24 cellular contexts compared by ENCODE assay signal in genomic region chr4:6923507-6923906, GRCh38. TPM values are rescaled to one million over a fixed set of nuclear protein-coding genes. Genes with fewer than 3 reads are reported as not detected.
DNase-seq lines count a peak whose midpoint lies in the region; ATAC-seq and TF ChIP-seq lines count a peak whose summit lies in the region.
"Had no signal": no experiment of that assay in that cellular context is flagged by ENCODE, and none has a peak within 500 bp of the region (broad histone marks: within the 10 kb centered on the region; RNA-seq: fewer than 3 reads in every experiment).

No MANE protein-coding gene starts in this region.

- TF ChIP-seq POLR2A in HCT116 (IDR thresholded peaks at IDR 0.05; ENCODE audit: borderline replicate concordance, extremely low read depth, insufficient read depth, insufficient read length) = no peak

- peak overlapping the region; percentile 63 for H3K27ac ChIP-seq in left ventricle myocardium inferior (replicated peaks)
- H3K27ac ChIP-seq in HCT116 (ENCODE audit: low read depth, low read length) = no peak overlapping the region
- H3K27ac ChIP-seq: A549, C4-2B, KMS-11, PC-9 had no signal

- peaks cover 6% of the 10 kb centered on the region for H3K27me3 Mint-ChIP-seq in endothelial cell (ENCODE audit: unreplicated experiment)

- H3K9me3 Mint-ChIP-seq in endothelial cell (ENCODE audit: unreplicated experiment) = no peaks in the 10 kb centered on the region
- no peaks in the 10 kb centered on the region for H3K9me3 Mint-ChIP-seq in stimulated activated effector memory CD8-positive, alpha-beta T cell treated with anti-CD3 and anti-CD28 coated beads, Interleukin-12 subunit alpha, Interleukin-12 subunit beta, amount 100 ng/mL, for 72 hours
- H3K9me3 Mint-ChIP-seq: GM23338 had no signal

- no peak overlapping the region for H3K9ac ChIP-seq in HCT116 (ENCODE audit: low read length)
- H3K9ac ChIP-seq: KMS-11 had no signal

- H3K4me1 ChIP-seq in left ventricle myocardium inferior (peaks cover 41% of the 10 kb centered on the region), HCT116 (ENCODE audit: control insufficient read depth in 1 of 2, insufficient read depth in 2 of 2, low read length in 2 of 2) (peaks cover 4 to 13% of the 10 kb centered on the region in 2 experiments)
- H3K4me1 ChIP-seq: HAP-1 had no signal

- intact Hi-C loops in left ventricle myocardium inferior (cut with micrococcal nuclease) (no loop called here), Right ventricle myocardium superior (cut with DNase I) (no loop called here), HCT116 (cut with micrococcal nuclease) (no loop called here)

- peaks cover 9% of the 10 kb centered on the region for H3K4me1 Mint-ChIP-seq in endothelial cell (ENCODE audit: unreplicated experiment)
- H3K4me1 Mint-ChIP-seq in stimulated activated effector memory CD8-positive, alpha-beta T cell treated with anti-CD3 and anti-CD28 coated beads, Interleukin-12 subunit alpha, Interleukin-12 subunit beta, amount 100 ng/mL, for 72 hours = peaks cover 68% of the 10 kb centered on the region

- no peak overlapping the region for H3K4me2 ChIP-seq in HCT116 (ENCODE audit: low read length)
- H3K4me2 ChIP-seq: A549, GM23338, KMS-11, PC-9 had no signal

- BruUV-seq in HCT116 (replicated peaks; lab: Mats Ljungman, UMichigan) = TSS peak; percentile 31

- peaks cover 33% of the 10 kb centered on the region for H3K79me2 ChIP-seq in HCT116 (ENCODE audit: insufficient read depth, low read length)

- no peak for TF ChIP-seq RAD21 in HCT116 (IDR thresholded peaks at IDR 0.05; ENCODE audit: low read depth)

- RAD21 ChIA-PET in HCT116 (lab: Charles Lee; ENCODE audit: low non-redundant PET in 1 of 2, low total read pairs in 2 of 2, uncharacterized antibody in 2 of 2, unreplicated experiment in 2 of 2) = no interaction called here

- H3K36me3 ChIP-seq in left ventricle myocardium inferior (peaks cover 21% of the 10 kb centered on the region), HCT116 (ENCODE audit: control insufficient read depth in 1 of 2, insufficient read depth in 2 of 2, low read length in 2 of 2) (peaks cover 5 to 16% of the 10 kb centered on the region in 2 experiments; a peak in 3 of 4 replicates)

- H3K36me3 Mint-ChIP-seq in endothelial cell (ENCODE audit: low read depth, unreplicated experiment) = peaks cover 23% of the 10 kb centered on the region
- peaks cover 24% of the 10 kb centered on the region for H3K36me3 Mint-ChIP-seq in stimulated activated effector memory CD8-positive, alpha-beta T cell treated with anti-CD3 and anti-CD28 coated beads, Interleukin-12 subunit alpha, Interleukin-12 subunit beta, amount 100 ng/mL, for 72 hours

- peak overlapping the region; percentile 47 for H3K4me3 Mint-ChIP-seq in endothelial cell (ENCODE audit: unreplicated experiment)
- H3K4me3 Mint-ChIP-seq in stimulated activated effector memory CD8-positive, alpha-beta T cell treated with anti-CD3 and anti-CD28 coated beads, Interleukin-12 subunit alpha, Interleukin-12 subunit beta, amount 100 ng/mL, for 72 hours = no peak overlapping the region
- H3K4me3 Mint-ChIP-seq: GM23338 had no signal

- CTCF ChIA-PET in HCT116 (lab: Charles Lee) = no interaction called here

- H3K9me3 ChIP-seq in left ventricle myocardium inferior (replicated peaks) (no peaks in the 10 kb centered on the region), HCT116 (ENCODE audit: control insufficient read depth in 1 of 2, insufficient read depth in 1 of 2, low read depth in 1 of 2, low read length in 2 of 2) (no peaks in the 10 kb centered on the region)
- H3K9me3 ChIP-seq: A549, HAP-1 had no signal

- no peaks in the 10 kb centered on the region for H3K9me2 ChIP-seq in HCT116 (ENCODE audit: insufficient read depth)

- TF ChIP-seq CTCF in left ventricle myocardium inferior (IDR thresholded peaks at IDR 0.05; ENCODE audit: borderline replicate concordance) = no peak
- no peak for TF ChIP-seq CTCF in HCT116 (IDR thresholded peaks at IDR 0.05 in 2 of 3, conservative IDR thresholded peaks at IDR 0.05 in 1 of 3; ENCODE audit: borderline replicate concordance in 1 of 3, insufficient read depth in 1 of 3, low read depth in 2 of 3, low read length in 2 of 3)
- TF ChIP-seq CTCF in endothelial cell (IDR thresholded peaks at IDR 0.05; ENCODE audit: unreplicated experiment) = no peak

- H3K27ac Mint-ChIP-seq in endothelial cell (ENCODE audit: unreplicated experiment) = no peak overlapping the region
- peak overlapping the region; percentile 86 for H3K27ac Mint-ChIP-seq in stimulated activated effector memory CD8-positive, alpha-beta T cell treated with anti-CD3 and anti-CD28 coated beads, Interleukin-12 subunit alpha, Interleukin-12 subunit beta, amount 100 ng/mL, for 72 hours
- H3K27ac Mint-ChIP-seq: GM23338 had no signal

- H3K4me3 ChIP-seq in left ventricle myocardium inferior (no peak overlapping the region), HCT116 (replicated peaks in 1 of 2; ENCODE audit: low read depth in 1 of 2, low read length in 2 of 2) (no peak overlapping the region)
- H3K4me3 ChIP-seq: A549, GM23338, HAP-1, PC-9 had no signal

- no peak for ATAC-seq in Right ventricle myocardium superior (ENCODE audit: poor library complexity)
- ATAC-seq in HCT116 = no peak
- ATAC-seq in stimulated activated effector memory CD8-positive, alpha-beta T cell treated with anti-CD3 and anti-CD28 coated beads, Interleukin-12 subunit alpha, Interleukin-12 subunit beta, amount 100 ng/mL, for 72 hours = no peak
- no peak for ATAC-seq in HG02759 (IDR thresholded peaks at IDR 0.05; ENCODE audit: unreplicated experiment)
- ATAC-seq: A549, GM23338 had no signal

- POLR2A ChIA-PET in HCT116 (lab: Charles Lee) = no interaction called here

- no peaks in the 10 kb centered on the region for H4K20me1 ChIP-seq in HCT116 (ENCODE audit: insufficient read depth)

- H2AFZ ChIP-seq in HCT116 (ENCODE audit: low read depth, low read length, poor library complexity, severe bottlenecking) = no peak overlapping the region
- H2AFZ ChIP-seq: GM23338, PC-9 had no signal

- H3K27me3 ChIP-seq in left ventricle myocardium inferior (ENCODE audit: low read depth) (no peaks in the 10 kb centered on the region), HCT116 (ENCODE audit: insufficient read depth, low read length) (no peaks in the 10 kb centered on the region)

- DNase-seq in left ventricle myocardium inferior (no peak), Right ventricle myocardium superior (no peak), HCT116 (ENCODE audit: low read depth, low spot score) (no peak), endothelial cell (ENCODE audit: low spot score) (no peak), NCI-H1436 treated with DMSO at 0.1 percent for 48 hours (lab: John Stamatoyannopoulos, UW) (no peak)
- DNase-seq in stimulated activated effector memory CD8-positive, alpha-beta T cell treated with anti-CD3 and anti-CD28 coated beads, Interleukin-12 subunit alpha, Interleukin-12 subunit beta, amount 100 ng/mL, for 72 hours (ENCODE audit: low spot score in 2 of 2) = no peak
- DNase-seq: AML-193, Calu3, DMS79 treated with DMSO at 0.1 percent for 48 hours, GF-D8, IMR-90, NCI-H1092, NCI-H1436, NCI-H1930, NCI-H446 treated with DMSO at 0.1 percent for 48 hours, NCI-H526 treated with DMSO at 0.1 percent for 48 hours, PC-9, SHP77 had no signal

TF ChIP-seq in HCT116, 20 proteins besides CTCF, POLR2A, EP300 and RAD21:
- TF ChIP-seq TCF7L2 (IDR thresholded peaks at IDR 0.05; ENCODE audit: borderline replicate concordance, extremely low read depth, insufficient read depth, insufficient read length) (no peak), ZNF274 (IDR thresholded peaks at IDR 0.05; ENCODE audit: low read depth, low read length) (no peak), FOSL1 (IDR thresholded peaks at IDR 0.05; ENCODE audit: low read depth) (no peak), SIN3A (IDR thresholded peaks at IDR 0.05; ENCODE audit: low read depth) (no peak), CBX3 (IDR thresholded peaks at IDR 0.05; ENCODE audit: low read depth) (no peak), EGR1 (IDR thresholded peaks at IDR 0.05; ENCODE audit: low read depth) (no peak), REST (IDR thresholded peaks at IDR 0.05; ENCODE audit: low read depth) (no peak), JUND (IDR thresholded peaks at IDR 0.05) (no peak), EZH2 (IDR thresholded peaks at IDR 0.05) (no peak), CEBPB (IDR thresholded peaks at IDR 0.05; ENCODE audit: low read depth) (no peak)
- TF ChIP-seq, protein P1, sequence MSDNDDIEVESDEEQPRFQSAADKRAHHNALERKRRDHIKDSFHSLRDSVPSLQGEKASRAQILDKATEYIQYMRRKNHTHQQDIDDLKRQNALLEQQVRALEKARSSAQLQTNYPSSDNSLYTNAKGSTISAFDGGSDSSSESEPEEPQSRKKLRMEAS (IDR thresholded peaks at IDR 0.05) = no peak
- TF ChIP-seq, protein P2, sequence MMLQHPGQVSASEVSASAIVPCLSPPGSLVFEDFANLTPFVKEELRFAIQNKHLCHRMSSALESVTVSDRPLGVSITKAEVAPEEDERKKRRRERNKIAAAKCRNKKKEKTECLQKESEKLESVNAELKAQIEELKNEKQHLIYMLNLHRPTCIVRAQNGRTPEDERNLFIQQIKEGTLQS (IDR thresholded peaks at IDR 0.05) = no peak

RNA-seq across cellular contexts. Expression of gene TBC1D14, which starts 13.9 kb away (rescaled TPM):
- total RNA-seq in left ventricle myocardium inferior (36.1 TPM), Right ventricle myocardium superior (33.1 TPM), HCT116 (2021; ENCODE audit: unreplicated experiment) (62.9 TPM), endothelial cell (ENCODE audit: unreplicated experiment) (33.0 TPM)
- polyA plus RNA-seq in HCT116 (2012) = 38.5 and 41.2 TPM in 2 replicates
